1 cellular context compared by ENCODE assay signal in the genomic region with DNA sequence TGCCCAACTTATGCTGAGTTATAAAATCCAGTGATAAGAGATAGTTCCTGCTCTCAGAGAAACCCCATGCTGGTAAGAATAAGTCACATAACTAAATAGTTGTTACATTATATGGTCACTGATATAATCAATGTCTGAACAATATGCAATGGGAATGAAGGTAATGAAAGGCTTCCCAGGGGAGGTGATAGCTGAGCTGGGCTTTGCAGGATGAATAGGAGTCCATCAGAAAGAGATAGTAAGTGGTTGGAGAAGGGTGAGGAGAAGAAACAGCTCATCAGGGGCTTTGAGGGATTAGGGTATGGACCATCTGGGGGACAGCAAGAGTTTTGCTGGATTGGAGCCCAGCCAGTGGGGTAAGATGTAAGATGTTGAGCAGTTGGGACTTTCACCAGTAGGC.
TF ChIP-seq lines count a peak whose summit lies in the region.

No MANE protein-coding gene starts in this region.

TF ChIP-seq in A549, 52 proteins besides CTCF, POLR2A, EP300 and RAD21 (continued from another document):
- TF ChIP-seq KDM1A (IDR thresholded peaks at IDR 0.05; ENCODE audit: low read depth) (no peak), EHMT2 (IDR thresholded peaks at IDR 0.05; ENCODE audit: low read depth) (no peak), RARB (CRISPR knock-in tag; IDR thresholded peaks at IDR 0.05) (no peak), ELK1 (IDR thresholded peaks at IDR 0.05; ENCODE audit: low read depth, low read length) (no peak), ZC3H11A (IDR thresholded peaks at IDR 0.05) (no peak), CEBPB (IDR thresholded peaks at IDR 0.05) (no peak), FOSL2 (IDR thresholded peaks at IDR 0.05) (no peak), FOSL2 (CRISPR knock-in tag; IDR thresholded peaks at IDR 0.05) (no peak), POLR2AphosphoS2 (conservative IDR thresholded peaks at IDR 0.05; ENCODE audit: low read length) (no peak), ZFP36 (IDR thresholded peaks at IDR 0.05; ENCODE audit: borderline replicate concordance, partially characterized antibody) (no peak)
TF ChIP-seq in A549: peak in this region for 0.
